Comparison of ENCODE assay signal across 16 cellular contexts in genomic region chr5:99621772-99622681, GRCh38.
"Had no signal": no experiment of that assay in that cellular context is flagged by ENCODE, and none has a peak within 500 bp of the region (broad histone marks: within the 10 kb centered on the region; RNA-seq: fewer than 3 reads in every experiment).

No MANE protein-coding gene starts in this region.

- H3K4me3 Mint-ChIP-seq: activated T-helper 17 cell treated with anti-CD3 and anti-CD28 coated beads, Interleukin-2, amount 50 U/mL, for 72 hours; neural crest cell had no signal

- ATAC-seq: activated T-helper 17 cell treated with anti-CD3 and anti-CD28 coated beads, Interleukin-2, amount 50 U/mL, for 72 hours; gastrocnemius medialis; left lobe of liver; right lobe of liver had no signal

- H3K27ac ChIP-seq: ascending aorta, breast epithelium, gastrocnemius medialis, ovary, right lobe of liver, spleen, thoracic aorta had no signal

- H3K9me3 ChIP-seq: ascending aorta, breast epithelium, gastrocnemius medialis, ovary, right lobe of liver, thoracic aorta had no signal

- H3K36me3 ChIP-seq: ascending aorta, breast epithelium, gastrocnemius medialis, ovary, right lobe of liver, spleen, thoracic aorta had no signal

- H3K27me3 ChIP-seq: ascending aorta, breast epithelium, gastrocnemius medialis, ovary, right lobe of liver, spleen had no signal

- H3K4me1 ChIP-seq: ascending aorta, breast epithelium, gastrocnemius medialis, right lobe of liver, spleen had no signal

- H3K27me3 Mint-ChIP-seq: activated T-helper 17 cell treated with anti-CD3 and anti-CD28 coated beads, Interleukin-2, amount 50 U/mL, for 72 hours had no signal

- H3K4me3 ChIP-seq: ascending aorta, breast epithelium, gastrocnemius medialis, ovary, right lobe of liver, spleen, thoracic aorta had no signal

- H3K27ac Mint-ChIP-seq: activated T-helper 17 cell treated with anti-CD3 and anti-CD28 coated beads, Interleukin-2, amount 50 U/mL, for 72 hours had no signal

- DNase-seq: activated CD4-positive, alpha-beta T cell treated with anti-CD3 and anti-CD28 coated beads for 1 hour; activated CD4-positive, alpha-beta T cell treated with anti-CD3 and anti-CD28 coated beads, Interleukin-2, amount 50 U/mL, for 4 hours; activated naive CD4-positive, alpha-beta T cell treated with Interleukin-2 at 50 U/mL for 16 hours; gastrocnemius medialis; islet precursor cell; midbrain; ovary; right lobe of liver; spleen; stimulated activated CD4-positive, alpha-beta T cell treated with anti-CD3 and anti-CD28 coated beads, Interleukin-1b, Interleukin-23, amount 100 ng/mL, for 48 hours had no signal

- H3K4me1 Mint-ChIP-seq: activated T-helper 17 cell treated with anti-CD3 and anti-CD28 coated beads, Interleukin-2, amount 50 U/mL, for 72 hours; neural crest cell had no signal

- H3K9me3 Mint-ChIP-seq: neural crest cell had no signal
